Comparison of ENCODE assay signal across 9 cellular contexts in genomic region chr1:248857201-248857600, GRCh38. TPM values are rescaled to one million over a fixed set of nuclear protein-coding genes. Genes with fewer than 3 reads are reported as not detected.
DNase-seq lines count a peak whose midpoint lies in the region; ATAC-seq and TF ChIP-seq lines count a peak whose summit lies in the region.
"Had no signal": no experiment of that assay in that cellular context is flagged by ENCODE, and none has a peak within 500 bp of the region (broad histone marks: within the 10 kb centered on the region; RNA-seq: fewer than 3 reads in every experiment).

No MANE protein-coding gene starts in this region.

- ATAC-seq in activated T-helper 17 cell treated with anti-CD3 and anti-CD28 coated beads, Interleukin-2, amount 50 U/mL, for 72 hours (replicated peaks): no peak
- ATAC-seq in GM18861 (IDR thresholded peaks at IDR 0.05; ENCODE audit: unreplicated experiment): no peak

- DNase-seq in H7 (peak; percentile 56), left kidney (ENCODE audit: low read depth, low spot score) (peak; percentile 52), HuH-7.5 (ENCODE audit: low spot score) (no peak), NOMO-1 treated with DMSO at 0.1 percent for 48 hours (lab: John Stamatoyannopoulos, UW; ENCODE audit: unreplicated experiment) (no peak), NCI-H2029 treated with DMSO at 0.1 percent for 48 hours (lab: John Stamatoyannopoulos, UW) (no peak)
- DNase-seq: NCI-H2171 treated with DMSO at 0.1 percent for 48 hours had no signal

- peaks cover 36% of the 10 kb centered on the region for H3K4me1 Mint-ChIP-seq in activated T-helper 17 cell treated with anti-CD3 and anti-CD28 coated beads, Interleukin-2, amount 50 U/mL, for 72 hours

- peak overlapping the region; percentile 98 for H3K4me3 Mint-ChIP-seq in activated T-helper 17 cell treated with anti-CD3 and anti-CD28 coated beads, Interleukin-2, amount 50 U/mL, for 72 hours

- H3K27me3 ChIP-seq in H7 (ENCODE audit: control insufficient read depth, insufficient read depth, low read length): peaks cover 13% of the 10 kb centered on the region

- no peaks in the 10 kb centered on the region for H3K9me3 Mint-ChIP-seq in activated T-helper 17 cell treated with anti-CD3 and anti-CD28 coated beads, Interleukin-2, amount 50 U/mL, for 72 hours

- H3K4me3 ChIP-seq in H7 (ENCODE audit: insufficient read depth, low read depth, low read length): no peak overlapping the region

- no peaks in the 10 kb centered on the region for H3K27me3 Mint-ChIP-seq in activated T-helper 17 cell treated with anti-CD3 and anti-CD28 coated beads, Interleukin-2, amount 50 U/mL, for 72 hours

- peak overlapping the region; percentile 98 for H3K27ac Mint-ChIP-seq in activated T-helper 17 cell treated with anti-CD3 and anti-CD28 coated beads, Interleukin-2, amount 50 U/mL, for 72 hours

- no peak for TF ChIP-seq CTCF in 22Rv1 (IDR thresholded peaks at IDR 0.05)

- peaks cover 8% of the 10 kb centered on the region for H3K36me3 Mint-ChIP-seq in activated T-helper 17 cell treated with anti-CD3 and anti-CD28 coated beads, Interleukin-2, amount 50 U/mL, for 72 hours (ENCODE audit: low read depth)

- peak overlapping the region; percentile 95 for H3K27ac ChIP-seq in 22Rv1

- peaks cover 22% of the 10 kb centered on the region for H3K36me3 ChIP-seq in H7 (replicated peaks; ENCODE audit: control insufficient read depth, insufficient read depth, low read length)

RNA-seq across cellular contexts. Expression of gene ZNF692, which starts 1.7 kb away (rescaled TPM):
- total RNA-seq in H7 (2014; rRNA removed; shearing (Covaris generic)): 64.2 and 91.9 TPM in 2 replicates
- total RNA-seq in activated T-helper 17 cell treated with anti-CD3 and anti-CD28 coated beads, Interleukin-2, amount 50 U/mL, for 72 hours: 100 to 1,000 TPM; 103 to 108 TPM

RNA-seq across cellular contexts. Expression of gene ZNF672, which starts 19.2 kb away (rescaled TPM):
- 56.0 and 59.5 TPM in 2 replicates for total RNA-seq in H7 (2014; rRNA removed; shearing (Covaris generic))
- 10 to 100 TPM; 36.1 to 38.8 TPM for total RNA-seq in activated T-helper 17 cell treated with anti-CD3 and anti-CD28 coated beads, Interleukin-2, amount 50 U/mL, for 72 hours

RNA-seq across cellular contexts. Expression of gene SH3BP5L, which starts 31.5 kb away (rescaled TPM):
- 38.2 and 40.5 TPM in 2 replicates for total RNA-seq in H7 (2014; rRNA removed; shearing (Covaris generic))
- 10 to 100 TPM; 21.0 to 25.6 TPM for total RNA-seq in activated T-helper 17 cell treated with anti-CD3 and anti-CD28 coated beads, Interleukin-2, amount 50 U/mL, for 72 hours

RNA-seq across cellular contexts. Expression of gene PGBD2, which starts 48.8 kb away (rescaled TPM):
- total RNA-seq in H7 (2014; rRNA removed; shearing (Covaris generic)): 3.4 and 3.6 TPM in 2 replicates
- 1 to 10 TPM; 6.4 to 6.9 TPM for total RNA-seq in activated T-helper 17 cell treated with anti-CD3 and anti-CD28 coated beads, Interleukin-2, amount 50 U/mL, for 72 hours

Comparison
In these comparisons a context has a peak if more than half of its experiments do, and no peak if none do; other contexts are left out.
1. DNase-seq: peak in H7 (single experiment) and left kidney (single experiment); none in HuH-7.5 (single experiment), NOMO-1 treated with DMSO at 0.1 percent for 48 hours (single experiment) and NCI-H2029 treated with DMSO at 0.1 percent for 48 hours (single experiment).